20 cellular contexts compared by ENCODE assay signal in genomic region chr4:100688368-100688767, GRCh38.
DNase-seq lines count a peak whose midpoint lies in the region; ATAC-seq, FAIRE-seq and TF ChIP-seq lines count a peak whose summit lies in the region.
"Had no signal": no experiment of that assay in that cellular context is flagged by ENCODE, and none has a peak within 500 bp of the region (broad histone marks: within the 10 kb centered on the region; RNA-seq: fewer than 3 reads in every experiment).

No MANE protein-coding gene starts in this region.

- no peak overlapping the region for H3K4me3 ChIP-seq in IMR-90 (ENCODE audit: insufficient read depth, low read depth, low read length)
- no peak overlapping the region for H3K4me3 ChIP-seq in adipocyte (ENCODE audit: low read length)
- H3K4me3 ChIP-seq in epithelial cell of esophagus (ENCODE audit: low read length), result no peak overlapping the region
- no peak overlapping the region for H3K4me3 ChIP-seq in kidney (ENCODE audit: low read length in 2 of 2)
- H3K4me3 ChIP-seq in colonic mucosa, result no peak overlapping the region
- H3K4me3 ChIP-seq: BLaER1, GM23338, HAP-1 had no signal

- intact Hi-C loops in IMR-90 (cut with micrococcal nuclease) (no loop called here), kidney (cut with DNase I) (no loop called here), colonic mucosa (cut with DNase I) (no loop called here)

- H3K23ac ChIP-seq in IMR-90 (ENCODE audit: low read depth, low read length), result no peak overlapping the region

- DNase-seq in IMR-90, result no peak
- DNase-seq in adipocyte (ENCODE audit: low read depth), result peak; percentile 57
- peak; percentile 44 for DNase-seq in epithelial cell of esophagus (ENCODE audit: low read depth)
- DNase-seq in kidney, result no peak
- DNase-seq in H54 (ENCODE audit: insufficient read length, low spot score), result no peak
- DNase-seq in colonic mucosa, result no peak
- DNase-seq: Caco-2; CD4-positive, CD25-positive, alpha-beta regulatory T cell; CD8-positive, alpha-beta T cell; DMS153; DND-41; HFFc6 had no signal

- no peak for ATAC-seq in IMR-90 (ENCODE audit: low read depth)
- ATAC-seq: CD8-positive, alpha-beta T cell; GM23338 had no signal

- CTCF ChIA-PET in IMR-90 (lab: Yijun Ruan, JAX), result no interaction called here

- H2BK5ac ChIP-seq in IMR-90 (ENCODE audit: low read depth, low read length, poor library complexity, severe bottlenecking), result no peak overlapping the region

- no peak for TF ChIP-seq RAD21 in IMR-90 (IDR thresholded peaks at IDR 0.05; ENCODE audit: low read length)

- BruUV-seq in IMR-90 (replicated peaks; lab: Mats Ljungman, UMichigan), result no TSS peak

- no peak overlapping the region for H2BK20ac ChIP-seq in IMR-90 (ENCODE audit: low read depth, low read length)

- H2BK15ac ChIP-seq in IMR-90 (ENCODE audit: low read depth, low read length), result no peak overlapping the region

- H3K4me2 ChIP-seq in IMR-90 (ENCODE audit: low read depth, low read length), result no peak overlapping the region
- H3K4me2 ChIP-seq: BLaER1, GM23338 had no signal

- no peak overlapping the region for H3K27ac ChIP-seq in IMR-90 (ENCODE audit: insufficient read depth, low read length)
- no peak overlapping the region for H3K27ac ChIP-seq in kidney (ENCODE audit: low read depth in 2 of 2, low read length in 2 of 2)
- H3K27ac ChIP-seq in colonic mucosa, result no peak overlapping the region
- H3K27ac ChIP-seq: BLaER1, C4-2B had no signal

- H3K14ac ChIP-seq in IMR-90 (replicated peaks; ENCODE audit: low read depth, low read length), result no peak overlapping the region

- WGBS in IMR-90 (ENCODE audit: extremely low coverage in 2 of 2, insufficient read length in 1 of 2), 2 experiments, result no CpG with 5 or more reads among the region's 2 CpGs

- H3K9me3 ChIP-seq in IMR-90 (ENCODE audit: control insufficient read depth, insufficient read depth, low read length) (peaks cover 2% of the 10 kb centered on the region; the same call in 1 of the 2 replicates), adipocyte (ENCODE audit: control insufficient read depth, low read length) (no peaks in the 10 kb centered on the region), kidney (ENCODE audit: control insufficient read depth in 1 of 2, low read length in 2 of 2) (no peaks in the 10 kb centered on the region), colonic mucosa (no peaks in the 10 kb centered on the region)
- H3K9me3 ChIP-seq: BLaER1, Caco-2, HAP-1 had no signal

- no peak overlapping the region for H2AK9ac ChIP-seq in IMR-90 (replicated peaks; ENCODE audit: low read depth, low read length, poor library complexity)

- TF ChIP-seq CTCF in IMR-90 (conservative IDR thresholded peaks at IDR 0.05; ENCODE audit: low read depth, low read length), result no peak
- TF ChIP-seq CTCF in epithelial cell of esophagus (IDR thresholded peaks at IDR 0.05; ENCODE audit: insufficient read depth, low read depth, low read length, missing control alignments), result no peak
- no peak for TF ChIP-seq CTCF in kidney (IDR thresholded peaks at IDR 0.05; ENCODE audit: borderline replicate concordance, extremely low read depth, insufficient read depth)
- TF ChIP-seq CTCF in colonic mucosa (IDR thresholded peaks at IDR 0.05), result no peak

- no peak overlapping the region for H4K8ac ChIP-seq in IMR-90 (ENCODE audit: low read depth in 2 of 2, low read length in 2 of 2)

- H3K9me1 ChIP-seq in IMR-90 (ENCODE audit: insufficient read depth, low read length), result no peaks in the 10 kb centered on the region

- H4K91ac ChIP-seq in IMR-90 (ENCODE audit: insufficient read depth, low read depth, low read length), result no peak overlapping the region

- POLR2A ChIA-PET in IMR-90 (lab: Charles Lee; ENCODE audit: unreplicated experiment), result no interaction called here

- no peak overlapping the region for H2BK120ac ChIP-seq in IMR-90 (ENCODE audit: low read depth, low read length)

- H3K4me1 ChIP-seq in IMR-90 (ENCODE audit: control insufficient read depth, insufficient read depth, low read length) (no peaks in the 10 kb centered on the region), adipocyte (ENCODE audit: control insufficient read depth, insufficient read depth, low read length) (no peaks in the 10 kb centered on the region), kidney (ENCODE audit: control insufficient read depth in 1 of 2, insufficient read depth in 1 of 2, low read depth in 1 of 2, low read length in 2 of 2) (no peaks in the 10 kb centered on the region), colonic mucosa (no peaks in the 10 kb centered on the region)
- H3K4me1 ChIP-seq: BLaER1, Caco-2, HAP-1 had no signal

- H3K9ac ChIP-seq in IMR-90 (ENCODE audit: low read depth, low read length), result no peak overlapping the region
- no peak overlapping the region for H3K9ac ChIP-seq in adipocyte (ENCODE audit: low read length)
- H3K9ac ChIP-seq in kidney (ENCODE audit: low read length in 2 of 2), result no peak overlapping the region
- H3K9ac ChIP-seq in colonic mucosa (ENCODE audit: low read depth in 2 of 2, low read length in 2 of 2), result no peak overlapping the region
- H3K9ac ChIP-seq: BLaER1 had no signal

- H3K36me3 ChIP-seq in IMR-90 (ENCODE audit: control insufficient read depth, insufficient read depth, low read length) (no peaks in the 10 kb centered on the region), adipocyte (ENCODE audit: control insufficient read depth, insufficient read depth, low read length, severe bottlenecking) (no peaks in the 10 kb centered on the region), kidney (ENCODE audit: control insufficient read depth in 1 of 2, insufficient read depth in 2 of 2, low read length in 2 of 2) (no peaks in the 10 kb centered on the region), colonic mucosa (no peaks in the 10 kb centered on the region)
- H3K36me3 ChIP-seq: BLaER1, HAP-1 had no signal

- FAIRE-seq in kidney (lab: Jason Lieb, UNC) (peak; percentile 21), H54 (lab: Jason Lieb, UNC) (no peak)
- FAIRE-seq: A204.1, G401.6, GM12892, GM19239 had no signal

- no peak overlapping the region for H3K18ac ChIP-seq in IMR-90 (ENCODE audit: low read depth, low read length)

- H3K79me1 ChIP-seq in IMR-90 (ENCODE audit: low read depth in 1 of 2, low read length in 2 of 2), result no peaks in the 10 kb centered on the region

- H3K56ac ChIP-seq in IMR-90 (ENCODE audit: extremely low read depth, insufficient read depth, low read length), result no peak overlapping the region

- TF ChIP-seq POLR2A in IMR-90 (IDR thresholded peaks at IDR 0.05; ENCODE audit: low read depth, low read length), result no peak
- TF ChIP-seq POLR2A in H54 (IDR thresholded peaks at IDR 0.05; ENCODE audit: low read depth, low read length), result no peak

- H2AFZ ChIP-seq in IMR-90 (replicated peaks; ENCODE audit: low read length, poor library complexity), result no peak overlapping the region
- H2AFZ ChIP-seq: GM23338 had no signal

- no peak overlapping the region for H3K4ac ChIP-seq in IMR-90 (ENCODE audit: low read depth, low read length)

- no peak overlapping the region for H4K5ac ChIP-seq in IMR-90 (ENCODE audit: low read depth, low read length)

- dilution Hi-C loops in IMR-90 (cut with HindIII; ENCODE audit: low sequenced_read_pairs, unreplicated experiment), result no loop called here

- H3K27me3 ChIP-seq in IMR-90 (ENCODE audit: control insufficient read depth, insufficient read depth, low read length), result no peaks in the 10 kb centered on the region
- H3K27me3 ChIP-seq in adipocyte (replicated peaks; ENCODE audit: control insufficient read depth, insufficient read depth, low read length), result no peaks in the 10 kb centered on the region
- H3K27me3 ChIP-seq in colonic mucosa, result no peaks in the 10 kb centered on the region
- H3K27me3 ChIP-seq: BLaER1 had no signal

- no peaks in the 10 kb centered on the region for H4K20me1 ChIP-seq in IMR-90 (ENCODE audit: insufficient read depth, low read length)
- H4K20me1 ChIP-seq: BLaER1 had no signal

- in situ Hi-C loops in IMR-90 (cut with MboI; ENCODE audit: low sequenced_read_pairs), result no loop called here

- no peak overlapping the region for H2AK5ac ChIP-seq in IMR-90 (ENCODE audit: low read depth, low read length)

TF ChIP-seq in IMR-90, 13 proteins besides CTCF, POLR2A, EP300 and RAD21:
- TF ChIP-seq CEBPB (IDR thresholded peaks at IDR 0.05; ENCODE audit: low read depth, low read length) (peak; percentile 47), NFE2L2 (IDR thresholded peaks at IDR 0.05; ENCODE audit: low read depth, low read length) (no peak), RFX5 (IDR thresholded peaks at IDR 0.05; ENCODE audit: low read depth, low read length) (no peak), MXI1 (IDR thresholded peaks at IDR 0.05; ENCODE audit: borderline replicate concordance, low read depth, low read length) (no peak), RCOR1 (IDR thresholded peaks at IDR 0.05; ENCODE audit: insufficient replicate concordance, low read length) (no peak)

Comparison
In these comparisons a context has a peak if more than half of its experiments do, and no peak if none do; other contexts are left out.
1. DNase-seq: peak in adipocyte (single experiment) and epithelial cell of esophagus (single experiment); none in IMR-90 (single experiment), kidney (single experiment), H54 (single experiment) and colonic mucosa (single experiment).